Comparison of ENCODE assay signal across 8 cellular contexts in genomic region chr6:24495516-24495847, GRCh38. TPM values are rescaled to one million over a fixed set of nuclear protein-coding genes. Genes with fewer than 3 reads are reported as not detected.
A peak's percentile ranks its signal among the peaks of the same experiment; 100 is the strongest.
DNase-seq lines count a peak whose midpoint lies in the region; ATAC-seq, FAIRE-seq and TF ChIP-seq lines count a peak whose summit lies in the region.

No MANE protein-coding gene starts in this region.

- ATAC-seq in GM21367 (IDR thresholded peaks at IDR 0.05; ENCODE audit: unreplicated experiment) (peak; percentile 35), K562 (peak; percentile 48)

- peaks cover 29% of the 10 kb centered on the region for H3F3A ChIP-seq in SU-DHL-6 (ENCODE audit: insufficient read depth)

- H3K4me3 ChIP-seq in HUES48 (ENCODE audit: low read depth, low read length) (peak overlapping the region; percentile 74), SU-DHL-6 (ENCODE audit: insufficient read depth, low read length, poor library complexity, severe bottlenecking) (peak overlapping the region; percentile 79), K562 (peak overlapping the region; percentile 54), iPS-18c (ENCODE audit: insufficient read depth, low read depth, low read length) (peak overlapping the region; percentile 58), skin epidermis (peak overlapping the region; percentile 43 to 74 (median 59))

- peaks cover 26% of the 10 kb centered on the region for H3K27me3 ChIP-seq in HUES48 (ENCODE audit: control insufficient read depth, insufficient read depth, low read length)
- no peaks in the 10 kb centered on the region for H3K27me3 ChIP-seq in SU-DHL-6 (ENCODE audit: low read length)
- H3K27me3 ChIP-seq in K562 (ENCODE audit: control insufficient read depth in 2 of 2, insufficient read depth in 2 of 2, low read length in 2 of 2): no peaks in the 10 kb centered on the region

- intact Hi-C loops in K562 (cut with micrococcal nuclease): no loop called here

- H2AFZ ChIP-seq in SU-DHL-6 (ENCODE audit: low read depth, low read length, severe bottlenecking): peak overlapping the region; percentile 95
- H2AFZ ChIP-seq in K562 (ENCODE audit: low read depth, low read length): peak overlapping the region; percentile 64

- H3K36me3 ChIP-seq in HUES48 (ENCODE audit: control insufficient read depth, insufficient read depth, low read length) (no peaks in the 10 kb centered on the region), SU-DHL-6 (ENCODE audit: low read length) (0 out of 2 replicates have a peak, but pooled peaks cover 4% of the 10 kb centered on the region), K562 (ENCODE audit: control insufficient read depth, insufficient read depth, low read length) (no peaks in the 10 kb centered on the region; the same call in 2 of the 3 replicates)

- no peak for TF ChIP-seq POLR2A in K562 (conservative IDR thresholded peaks at IDR 0.05)

- H3K9me2 ChIP-seq in SU-DHL-6 (replicated peaks; ENCODE audit: insufficient read depth, low read length): no peaks in the 10 kb centered on the region

- H3K9me1 ChIP-seq in K562 (ENCODE audit: control insufficient read depth, insufficient read depth, low read length): no peaks in the 10 kb centered on the region

- TF ChIP-seq CTCF in SU-DHL-6 (IDR thresholded peaks at IDR 0.05; ENCODE audit: insufficient read depth, low read length, poor library complexity, severe bottlenecking) (no peak), K562 (IDR thresholded peaks at IDR 0.05 in 2 of 3, conservative IDR thresholded peaks at IDR 0.05 in 1 of 3; ENCODE audit: insufficient read depth in 2 of 3, low read depth in 1 of 3, low read length in 3 of 3) (no peak)

- WGBS in K562 (ENCODE audit: insufficient coverage, low coverage, missing lambda C conversion rate): 31% methylated on average over 13 of the region's 13 CpGs

- BruUV-seq in K562 (replicated peaks; lab: Mats Ljungman, UMichigan): no TSS peak

- H3K9ac ChIP-seq in HUES48 (ENCODE audit: low read depth, low read length) (peak overlapping the region; percentile 62; the same call in 1 of the 2 replicates), SU-DHL-6 (ENCODE audit: low read length) (peak overlapping the region; percentile 71), K562 (ENCODE audit: insufficient read depth in 1 of 2, low read depth in 2 of 2, low read length in 2 of 2) (peak overlapping the region; percentile 69 to 94; a peak in 3 of 4 replicates)

- TF ChIP-seq EP300 in K562 (IDR thresholded peaks at IDR 0.05; ENCODE audit: low read length): no peak

- DNase-seq in DMS79 (lab: John Stamatoyannopoulos, UW) (peak; percentile 58), K562 (ENCODE audit: extremely low read depth in 1 of 4, low spot score in 3 of 4) (peak; percentile 48 to 66 (median 56)), mesenteric fat pad (ENCODE audit: low spot score) (no peak)

- H3K27ac ChIP-seq in HUES48 (ENCODE audit: low read depth, low read length) (peak overlapping the region; percentile 68), SU-DHL-6 (ENCODE audit: low read depth, low read length) (peak overlapping the region; percentile 74), K562 (ENCODE audit: extremely low read depth, low read depth, low read length) (peak overlapping the region; percentile 67), skin epidermis (peak overlapping the region in 17 of 21 experiments; percentile 26 to 83 (median 69))

- H3K4me1 ChIP-seq in HUES48 (ENCODE audit: control insufficient read depth, insufficient read depth, low read length): peaks cover 21% of the 10 kb centered on the region
- peaks cover 16 to 20% of the 10 kb centered on the region in 2 experiments; a peak in 4 of 5 replicates for H3K4me1 ChIP-seq in K562 (replicated peaks in 1 of 2; ENCODE audit: control insufficient read depth in 2 of 2, insufficient read depth in 2 of 2, low read length in 2 of 2)

- peak; percentile 55 for FAIRE-seq in K562 (lab: Jason Lieb, UNC)

- in situ Hi-C loops in K562 (cut with MboI): no loop called here

- TF ChIP-seq RAD21 in K562 (CRISPR knock-in tag; conservative IDR thresholded peaks at IDR 0.05 in 1 of 2, IDR thresholded peaks at IDR 0.05 in 1 of 2): no peak

- CTCF ChIA-PET in K562 (lab: Yijun Ruan, JAX; ENCODE audit: low intra/inter-chr PET ratio): no interaction called here

- POLR2A ChIA-PET in K562 (lab: Yijun Ruan, JAX): interaction anchor here (0.7 to 3.4 kb wide), 5 partner anchors 11 to 109 kb away, joined by 3 to 9 read pairs (median 4); no protein-coding TSS in a partner anchor

- H4K20me1 ChIP-seq in SU-DHL-6 (ENCODE audit: low read depth, low read length) (no peaks in the 10 kb centered on the region), K562 (replicated peaks; ENCODE audit: control insufficient read depth, insufficient read depth, low read length) (no peaks in the 10 kb centered on the region)

- H3K4me2 ChIP-seq in SU-DHL-6 (ENCODE audit: low read depth, low read length, poor library complexity, severe bottlenecking): peak overlapping the region; percentile 94
- H3K4me2 ChIP-seq in K562 (ENCODE audit: insufficient read depth, low read length): peak overlapping the region; percentile 84

- H3K9me3 ChIP-seq in HUES48 (ENCODE audit: control insufficient read depth, insufficient read depth, low read length) (no peaks in the 10 kb centered on the region), SU-DHL-6 (ENCODE audit: insufficient read depth, low read length) (0 out of 2 replicates have a peak, but pooled peaks cover 5% of the 10 kb centered on the region), K562 (replicated peaks; ENCODE audit: control insufficient read depth, insufficient read depth, low read depth, low read length) (peaks cover 4% of the 10 kb centered on the region), iPS-18c (ENCODE audit: control insufficient read depth, insufficient read depth, low read length) (no peaks in the 10 kb centered on the region)

- H3K79me2 ChIP-seq in SU-DHL-6 (ENCODE audit: insufficient read depth, low read length) (peaks cover 11% of the 10 kb centered on the region), K562 (ENCODE audit: control insufficient read depth, insufficient read depth, low read length) (no peaks in the 10 kb centered on the region; the same call in 2 of the 3 replicates)

TF ChIP-seq in K562, 482 proteins besides CTCF, POLR2A, EP300 and RAD21 (continues in another document):
- TF ChIP-seq CBX3 (IDR thresholded peaks at IDR 0.05; ENCODE audit: borderline replicate concordance in 1 of 2, low read length in 2 of 2) (peak in 1 of 2 experiments; percentile 15; a peak in 1 of 3 replicates), ZNF507 (tag; conservative IDR thresholded peaks at IDR 0.05) (no peak), EZH2 (IDR thresholded peaks at IDR 0.05; ENCODE audit: borderline replicate concordance, low read depth, low read length) (no peak), TRIM24 (IDR thresholded peaks at IDR 0.05) (0 out of 4 replicates have a peak, but pooled peaks of 1 of the 2 experiments have one; percentile 26), PTRF (tag; IDR thresholded peaks at IDR 0.05) (no peak), BHLHE40 (IDR thresholded peaks at IDR 0.05; ENCODE audit: low read length) (peak; percentile 69), XRCC4 (IDR thresholded peaks at IDR 0.05; ENCODE audit: extremely low read depth, insufficient read depth, insufficient read length) (no peak), KAT2B (IDR thresholded peaks at IDR 0.05; ENCODE audit: low read depth, low read length) (no peak), ZNF165 (CRISPR knock-in tag; IDR thresholded peaks at IDR 0.05; ENCODE audit: borderline replicate concordance) (no peak)

RNA-seq across cellular contexts. Expression of gene ALDH5A1, which starts 0.7 kb away (rescaled TPM):
- 7.0 and 9.4 TPM in 2 replicates for total RNA-seq in K562 (2011; cell fraction: chromatin; rRNA removed; ENCODE audit: low replicate concordance)
- 4.2 and 5.3 TPM in 2 replicates for total RNA-seq in K562 (2011; cell fraction: nucleolus; rRNA removed)
- total RNA-seq in K562 (2011; cell fraction: nucleoplasm; rRNA removed): 9.3 and 9.6 TPM in 2 replicates
- 8.6 and 12.0 TPM in 2 replicates for total RNA-seq in K562 (2014; rRNA removed)
- total RNA-seq in K562 (2014; rRNA removed; fragmentation: Illumina TruSeq; extraction: Trizol): 8.9 and 9.9 TPM in 2 replicates
- 11.4 and 11.9 TPM in 2 replicates for total RNA-seq in K562 (2015; rRNA removed; fragmentation: Illumina TruSeq; extraction: Trizol)
- total RNA-seq in K562 (2021): 19.7 and 20.5 TPM in 2 replicates
- 5.2 and 9.5 TPM in 2 replicates for polyA plus RNA-seq in K562 (2011; rRNA removed)
- polyA plus RNA-seq in K562 (2011; cell fraction: cytosol; rRNA removed): 3.3 and 6.7 TPM in 2 replicates
- polyA plus RNA-seq in K562 (2011; cell fraction: nucleus; rRNA removed): 5.2 and 8.1 TPM in 2 replicates
- polyA plus RNA-seq in K562 (2012): 15.6 and 20.1 TPM in 2 replicates
- 14.4 and 16.1 TPM in 2 replicates for polyA plus RNA-seq in K562 (2014; fragmentation: Illumina TruSeq; extraction: Trizol)
- polyA plus RNA-seq in K562 (2014; fragmentation: Nextera tagmentation; extraction: Ambion mirVana): 1 to 10 TPM; 2.2 to 3.4 TPM
- polyA plus RNA-seq in K562 (2014; rRNA removed): 12.7 and 12.8 TPM in 2 replicates
- 5.8 and 10.9 TPM in 2 replicates for polyA minus RNA-seq in K562 (2011; rRNA and poly(A)+ RNA removed)
- polyA minus RNA-seq in K562 (2011; cell fraction: cytosol; rRNA and poly(A)+ RNA removed): 6.6 and 10.3 TPM in 2 replicates
- polyA minus RNA-seq in K562 (2011; cell fraction: nucleus; rRNA and poly(A)+ RNA removed): 2.3 and 2.6 TPM in 2 replicates
- 11.5 TPM for total RNA-seq in mesenteric fat pad

RNA-seq across cellular contexts. Expression of gene GPLD1, which starts 6.1 kb away (rescaled TPM):
- 4.4 and 5.7 TPM in 2 replicates for total RNA-seq in K562 (2011; cell fraction: chromatin; rRNA removed; ENCODE audit: low replicate concordance)
- total RNA-seq in K562 (2011; cell fraction: nucleolus; rRNA removed): 1.3 and 1.8 TPM in 2 replicates
- 3.4 and 5.0 TPM in 2 replicates for total RNA-seq in K562 (2011; cell fraction: nucleoplasm; rRNA removed)
- total RNA-seq in K562 (2014; rRNA removed) (1.0 and 1.5 TPM in 2 replicates), K562 (2014; rRNA removed; fragmentation: Illumina TruSeq; extraction: Trizol) (0.76 and 0.89 TPM in 2 replicates), K562 (2015; rRNA removed; fragmentation: Illumina TruSeq; extraction: Trizol) (1.0 and 1.3 TPM in 2 replicates), K562 (2021) (0.96 and 1.2 TPM in 2 replicates), mesenteric fat pad (11.0 TPM)
- polyA plus RNA-seq in K562 (2011; rRNA removed) (0.30 and 0.86 TPM in 2 replicates), K562 (2014; fragmentation: Illumina TruSeq; extraction: Trizol) (0.46 and 0.82 TPM in 2 replicates), K562 (2014; fragmentation: Nextera tagmentation; extraction: Ambion mirVana) (under 1 TPM; 0.11 to 0.13 TPM), K562 (2014; rRNA removed) (0.26 and 0.57 TPM in 2 replicates)
- 0.25 and 0.45 TPM in 2 replicates for polyA plus RNA-seq in K562 (2011; cell fraction: cytosol; rRNA removed)
- polyA plus RNA-seq in K562 (2011; cell fraction: nucleus; rRNA removed): 0.77 and 1.1 TPM in 2 replicates
- polyA plus RNA-seq in K562 (2012): 0.79 and 0.83 TPM in 2 replicates
- 0.78 and 1.2 TPM in 2 replicates for polyA minus RNA-seq in K562 (2011; rRNA and poly(A)+ RNA removed)
- 0.36 and 0.95 TPM in 2 replicates for polyA minus RNA-seq in K562 (2011; cell fraction: cytosol; rRNA and poly(A)+ RNA removed)
- 1.1 and 1.2 TPM in 2 replicates for polyA minus RNA-seq in K562 (2011; cell fraction: nucleus; rRNA and poly(A)+ RNA removed)
